ENCODE assay signal across 10 cellular contexts in genomic region chr3:58350627-58351013, GRCh38. TPM values are rescaled to one million over a fixed set of nuclear protein-coding genes. Genes with fewer than 3 reads are reported as not detected.
DNase-seq lines count a peak whose midpoint lies in the region; ATAC-seq and TF ChIP-seq lines count a peak whose summit lies in the region.
"Had no signal": no experiment of that assay in that cellular context is flagged by ENCODE, and none has a peak within 500 bp of the region (broad histone marks: within the 10 kb centered on the region; RNA-seq: fewer than 3 reads in every experiment).

No MANE protein-coding gene starts in this region.

- ATAC-seq in activated naive CD4-positive, alpha-beta T cell treated with anti-CD3 and anti-CD28 coated beads, Interleukin-2, amount 50 U/mL, for 72 hours, result no peak

- no peaks in the 10 kb centered on the region for H3K9me3 Mint-ChIP-seq in activated naive CD4-positive, alpha-beta T cell treated with anti-CD3 and anti-CD28 coated beads, Interleukin-2, amount 50 U/mL, for 72 hours

- intact Hi-C loops in dorsolateral prefrontal cortex (cut with DNase I), result no loop called here

- no peaks in the 10 kb centered on the region for H3K27me3 ChIP-seq in dorsolateral prefrontal cortex
- H3K27me3 ChIP-seq: esophagus squamous epithelium had no signal

- peaks cover 0 to 5% of the 10 kb centered on the region in 2 donors for H3K36me3 Mint-ChIP-seq in activated naive CD4-positive, alpha-beta T cell treated with anti-CD3 and anti-CD28 coated beads, Interleukin-2, amount 50 U/mL, for 72 hours

- H3K27ac Mint-ChIP-seq in activated naive CD4-positive, alpha-beta T cell treated with anti-CD3 and anti-CD28 coated beads, Interleukin-2, amount 50 U/mL, for 72 hours, result peak overlapping the region; percentile 54 to 63

- H3K4me3 ChIP-seq in dorsolateral prefrontal cortex, result no peak overlapping the region
- H3K4me3 ChIP-seq: esophagus squamous epithelium had no signal

- H3K27ac ChIP-seq in dorsolateral prefrontal cortex, result peak overlapping the region in 35 of 59 donors; percentile 0 to 78 (median 41)
- peak overlapping the region; percentile 54 for H3K27ac ChIP-seq in substantia nigra (ENCODE audit: low read depth, low read length, poor library complexity, severe bottlenecking)
- H3K27ac ChIP-seq: esophagus squamous epithelium had no signal

- TF ChIP-seq CTCF in dorsolateral prefrontal cortex (IDR thresholded peaks at IDR 0.05 in 54 of 56, conservative IDR thresholded peaks at IDR 0.05 in 2 of 56; ENCODE audit: low read depth in 1 of 56, partially characterized antibody in 56 of 56), result no peak

- no peak for DNase-seq in activated naive CD4-positive, alpha-beta T cell treated with anti-CD3 and anti-CD28 coated beads, Interleukin-2, amount 50 U/mL, for 72 hours (ENCODE audit: low spot score in 2 of 2)
- DNase-seq in activated naive CD4-positive, alpha-beta T cell treated with Interleukin-2 at 50 U/mL for 16 hours, result no peak
- DNase-seq in NOMO-1 treated with dmso at 0.1 percent for 144 hours (lab: John Stamatoyannopoulos, UW; ENCODE audit: unreplicated experiment) (peak; percentile 45), dorsolateral prefrontal cortex (no peak), substantia nigra (lab: John Stamatoyannopoulos, UW) (no peak), GM19240 (ENCODE audit: insufficient read length, low spot score) (no peak), T-helper 9 cell (no peak), HUDEP-2 (lab: John Stamatoyannopoulos, UW; ENCODE audit: unreplicated experiment in 76 of 76) (no peak)
- DNase-seq: C1 segment of cervical spinal cord, esophagus squamous epithelium had no signal

RNA-seq across cellular contexts. Expression of gene PXK, which starts 17.9 kb away (rescaled TPM):
- total RNA-seq in activated naive CD4-positive, alpha-beta T cell treated with anti-CD3 and anti-CD28 coated beads, Interleukin-2, amount 50 U/mL, for 72 hours, result 10 to 100 TPM; 15.0 to 27.4 TPM
- total RNA-seq in dorsolateral prefrontal cortex, result 100 to 1,000 TPM in 86 of 120 experiments, 10 to 100 TPM in 34; 55.2 to 497 (median 130) TPM

RNA-seq across cellular contexts. Expression of gene HTD2, which starts 44.3 kb away (rescaled TPM):
- 10 to 100 TPM in 1 of 2 donors, 1 to 10 TPM in 1; 8.5 to 10.3 TPM for total RNA-seq in activated naive CD4-positive, alpha-beta T cell treated with anti-CD3 and anti-CD28 coated beads, Interleukin-2, amount 50 U/mL, for 72 hours
- 10 to 100 TPM in 85 of 120 experiments, 1 to 10 TPM in 35; 5.0 to 23.1 (median 11.3) TPM for total RNA-seq in dorsolateral prefrontal cortex

RNA-seq across cellular contexts. Expression of gene RPP14, which starts 44.6 kb away (rescaled TPM):
- 10 to 100 TPM; 14.7 to 16.8 TPM for total RNA-seq in activated naive CD4-positive, alpha-beta T cell treated with anti-CD3 and anti-CD28 coated beads, Interleukin-2, amount 50 U/mL, for 72 hours
- 10 to 100 TPM; 10.7 to 30.0 (median 19.1) TPM for total RNA-seq in dorsolateral prefrontal cortex
